In genomic region chrX:48578661-48579128, GRCh38 we compare ENCODE assay signal across 11 cellular contexts. TPM values are rescaled to one million over a fixed set of nuclear protein-coding genes. Genes with fewer than 3 reads are reported as not detected.
DNase-seq lines count a peak whose midpoint lies in the region; ATAC-seq and TF ChIP-seq lines count a peak whose summit lies in the region.
"Had no signal": no experiment of that assay in that cellular context is flagged by ENCODE, and none has a peak within 500 bp of the region (broad histone marks: within the 10 kb centered on the region; RNA-seq: fewer than 3 reads in every experiment).

No MANE protein-coding gene starts in this region.

- peak overlapping the region; percentile 5 for H3K27ac Mint-ChIP-seq in activated naive CD4-positive, alpha-beta T cell treated with anti-CD3 and anti-CD28 coated beads, Interleukin-2, amount 50 U/mL, for 24 hours
- H3K27ac Mint-ChIP-seq in activated naive CD4-positive, alpha-beta T cell treated with anti-CD3 and anti-CD28 coated beads, Interleukin-2, amount 10 ng/mL, durations not matched to agents 7 days and 5 days: no peak overlapping the region
- peak overlapping the region; percentile 49 for H3K27ac Mint-ChIP-seq in chondrocyte (ENCODE audit: unreplicated experiment)
- H3K27ac Mint-ChIP-seq in stimulated activated effector memory CD8-positive, alpha-beta T cell treated with anti-CD3 and anti-CD28 coated beads, Interleukin-12 subunit alpha, Interleukin-12 subunit beta, amount 100 ng/mL, for 72 hours: peak overlapping the region; percentile 64

- no peak for DNase-seq in activated naive CD4-positive, alpha-beta T cell treated with anti-CD3 and anti-CD28 coated beads, Interleukin-2, amount 10 ng/mL, durations not matched to agents 7 days and 5 days
- DNase-seq in NCI-H69 (lab: John Stamatoyannopoulos, UW): peak; percentile 16
- no peak for DNase-seq in chondrocyte (ENCODE audit: low spot score)
- DNase-seq in stimulated activated effector memory CD8-positive, alpha-beta T cell treated with anti-CD3 and anti-CD28 coated beads, Interleukin-12 subunit alpha, Interleukin-12 subunit beta, amount 100 ng/mL, for 72 hours (ENCODE audit: low spot score in 2 of 2): no peak
- no peak for DNase-seq in 8988T
- DNase-seq: SIG-M5; stimulated activated CD4-positive, alpha-beta T cell treated with anti-CD3 and anti-CD28 coated beads, Interleukin-15, amount 100 ng/mL, for 24 hours had no signal

- no peak for TF ChIP-seq CTCF in chondrocyte (IDR thresholded peaks at IDR 0.05)

- H3K27me3 Mint-ChIP-seq in activated naive CD4-positive, alpha-beta T cell treated with anti-CD3 and anti-CD28 coated beads, Interleukin-2, amount 50 U/mL, for 24 hours: no peaks in the 10 kb centered on the region
- H3K27me3 Mint-ChIP-seq in activated naive CD4-positive, alpha-beta T cell treated with anti-CD3 and anti-CD28 coated beads, Interleukin-2, amount 10 ng/mL, durations not matched to agents 7 days and 5 days: no peaks in the 10 kb centered on the region
- no peaks in the 10 kb centered on the region for H3K27me3 Mint-ChIP-seq in chondrocyte (ENCODE audit: low read depth)

- H3K4me1 Mint-ChIP-seq in activated naive CD4-positive, alpha-beta T cell treated with anti-CD3 and anti-CD28 coated beads, Interleukin-2, amount 50 U/mL, for 24 hours: peaks cover 25% of the 10 kb centered on the region
- H3K4me1 Mint-ChIP-seq in activated naive CD4-positive, alpha-beta T cell treated with anti-CD3 and anti-CD28 coated beads, Interleukin-2, amount 10 ng/mL, durations not matched to agents 7 days and 5 days: peaks cover 24% of the 10 kb centered on the region
- H3K4me1 Mint-ChIP-seq in chondrocyte (ENCODE audit: low read depth): peaks cover 28% of the 10 kb centered on the region
- peaks cover 26% of the 10 kb centered on the region for H3K4me1 Mint-ChIP-seq in stimulated activated effector memory CD8-positive, alpha-beta T cell treated with anti-CD3 and anti-CD28 coated beads, Interleukin-12 subunit alpha, Interleukin-12 subunit beta, amount 100 ng/mL, for 72 hours

- no peaks in the 10 kb centered on the region for H3K9me3 Mint-ChIP-seq in activated naive CD4-positive, alpha-beta T cell treated with anti-CD3 and anti-CD28 coated beads, Interleukin-2, amount 50 U/mL, for 24 hours
- no peaks in the 10 kb centered on the region for H3K9me3 Mint-ChIP-seq in activated naive CD4-positive, alpha-beta T cell treated with anti-CD3 and anti-CD28 coated beads, Interleukin-2, amount 10 ng/mL, durations not matched to agents 7 days and 5 days
- H3K9me3 Mint-ChIP-seq in chondrocyte (ENCODE audit: low read depth): peaks cover 4% of the 10 kb centered on the region
- no peaks in the 10 kb centered on the region for H3K9me3 Mint-ChIP-seq in stimulated activated effector memory CD8-positive, alpha-beta T cell treated with anti-CD3 and anti-CD28 coated beads, Interleukin-12 subunit alpha, Interleukin-12 subunit beta, amount 100 ng/mL, for 72 hours

- H3K4me3 Mint-ChIP-seq in activated naive CD4-positive, alpha-beta T cell treated with anti-CD3 and anti-CD28 coated beads, Interleukin-2, amount 50 U/mL, for 24 hours: peak overlapping the region; percentile 23
- H3K4me3 Mint-ChIP-seq in activated naive CD4-positive, alpha-beta T cell treated with anti-CD3 and anti-CD28 coated beads, Interleukin-2, amount 10 ng/mL, durations not matched to agents 7 days and 5 days: no peak overlapping the region
- no peak overlapping the region for H3K4me3 Mint-ChIP-seq in chondrocyte (ENCODE audit: unreplicated experiment)
- no peak overlapping the region for H3K4me3 Mint-ChIP-seq in stimulated activated effector memory CD8-positive, alpha-beta T cell treated with anti-CD3 and anti-CD28 coated beads, Interleukin-12 subunit alpha, Interleukin-12 subunit beta, amount 100 ng/mL, for 72 hours

- H3K36me3 Mint-ChIP-seq in activated naive CD4-positive, alpha-beta T cell treated with anti-CD3 and anti-CD28 coated beads, Interleukin-2, amount 50 U/mL, for 24 hours: peaks cover 13% of the 10 kb centered on the region
- H3K36me3 Mint-ChIP-seq in activated naive CD4-positive, alpha-beta T cell treated with anti-CD3 and anti-CD28 coated beads, Interleukin-2, amount 10 ng/mL, durations not matched to agents 7 days and 5 days: peaks cover 42% of the 10 kb centered on the region
- peaks cover 20% of the 10 kb centered on the region for H3K36me3 Mint-ChIP-seq in chondrocyte (ENCODE audit: low read depth)
- peaks cover 65% of the 10 kb centered on the region for H3K36me3 Mint-ChIP-seq in stimulated activated effector memory CD8-positive, alpha-beta T cell treated with anti-CD3 and anti-CD28 coated beads, Interleukin-12 subunit alpha, Interleukin-12 subunit beta, amount 100 ng/mL, for 72 hours

- ATAC-seq in stimulated activated effector memory CD8-positive, alpha-beta T cell treated with anti-CD3 and anti-CD28 coated beads, Interleukin-12 subunit alpha, Interleukin-12 subunit beta, amount 100 ng/mL, for 72 hours: no peak
- no peak for ATAC-seq in GM18861 (IDR thresholded peaks at IDR 0.05; ENCODE audit: unreplicated experiment)
- ATAC-seq in GM21528 (IDR thresholded peaks at IDR 0.05; ENCODE audit: low FRiP score, unreplicated experiment): no peak
- ATAC-seq: HCT116 had no signal

- CTCF ChIA-PET in activated naive CD4-positive, alpha-beta T cell treated with anti-CD3 and anti-CD28 coated beads, Interleukin-2, amount 10 ng/mL, durations not matched to agents 7 days and 5 days (lab: Charles Lee): interaction anchor here (1.3 kb wide), 1 partner anchor 12 kb away, joined by 3 read pairs; no protein-coding TSS in a partner anchor

RNA-seq across cellular contexts. Expression of gene RBM3, which starts 4.4 kb away (rescaled TPM):
- total RNA-seq in chondrocyte: 224 to 303 TPM (median 283 TPM) in 3 replicates

RNA-seq across cellular contexts. Expression of gene WDR13, which starts 18.6 kb away (rescaled TPM):
- total RNA-seq in chondrocyte: 87.7 to 92.9 TPM (median 92.3 TPM) in 3 replicates

RNA-seq across cellular contexts. Expression of gene TBC1D25, which starts 39.2 kb away (rescaled TPM):
- total RNA-seq in chondrocyte: 15.7 to 18.9 TPM (median 18.8 TPM) in 3 replicates

RNA-seq across cellular contexts. Expression of gene EBP, which starts 57.1 kb away (rescaled TPM):
- 35.2 to 44.4 TPM (median 39.1 TPM) in 3 replicates for total RNA-seq in chondrocyte
